ENCODE assay signal across 8 cellular contexts in genomic region chr1:107055919-107056425, GRCh38. TPM values are rescaled to one million over a fixed set of nuclear protein-coding genes. Genes with fewer than 3 reads are reported as not detected.
A peak's percentile ranks its signal among the peaks of the same experiment; 100 is the strongest.
DNase-seq lines count a peak whose midpoint lies in the region; ATAC-seq, FAIRE-seq and TF ChIP-seq lines count a peak whose summit lies in the region.
"Not testable (repeated sequence)": the region's sequence is repeated elsewhere in the genome, so short reads cannot be mapped to it uniquely, and the experiment has no call there.

No MANE protein-coding gene starts in this region.

- not testable (repeated sequence) for TF ChIP-seq CTCF in DND-41 (IDR thresholded peaks at IDR 0.05; ENCODE audit: borderline replicate concordance, extremely low read depth, low read length, poor library complexity, severe bottlenecking); NB4 (IDR thresholded peaks at IDR 0.05; ENCODE audit: low read depth, low read length); activated CD8-positive, alpha-beta T cell treated with anti-CD3 and anti-CD28 coated beads for 36 hours (IDR thresholded peaks at IDR 0.05); bronchial epithelial cell (IDR thresholded peaks at IDR 0.05; ENCODE audit: insufficient read depth, low read length, severe bottlenecking); foreskin fibroblast (IDR thresholded peaks at IDR 0.05; ENCODE audit: low read depth, low read length); lung (IDR thresholded peaks at IDR 0.05; ENCODE audit: control extremely low read depth, extremely low read depth); progenitor cell of endocrine pancreas (IDR thresholded peaks at IDR 0.05; ENCODE audit: unreplicated experiment); type B pancreatic cell (conservative IDR thresholded peaks at IDR 0.05)

- H3K27ac ChIP-seq in DND-41 (ENCODE audit: low read length) (peak overlapping the region; percentile 91), lung (ENCODE audit: low read depth in 1 of 2, low read length in 1 of 2) (peak overlapping the region; percentile 75 to 92)

- H3K4me1 Mint-ChIP-seq in activated CD8-positive, alpha-beta T cell treated with anti-CD3 and anti-CD28 coated beads for 36 hours (ENCODE audit: low read depth): peaks cover 22% of the 10 kb centered on the region
- H3K4me1 Mint-ChIP-seq in progenitor cell of endocrine pancreas (ENCODE audit: low read depth): peaks cover 11% of the 10 kb centered on the region
- H3K4me1 Mint-ChIP-seq in type B pancreatic cell (ENCODE audit: unreplicated experiment): peaks cover 19% of the 10 kb centered on the region

- H4K20me1 ChIP-seq in DND-41 (ENCODE audit: insufficient read depth, low read length): not testable (repeated sequence)

- not testable (repeated sequence) for FAIRE-seq in bronchial epithelial cell (lab: Jason Lieb, UNC)

- H3K79me2 ChIP-seq in DND-41 (ENCODE audit: insufficient read depth, low read length): peaks cover 23% of the 10 kb centered on the region

- H3K9me3 ChIP-seq in DND-41 (ENCODE audit: insufficient read depth, low read length, severe bottlenecking); lung (ENCODE audit: control insufficient read depth in 2 of 2, insufficient read depth in 1 of 2, low read length in 1 of 2): not testable (repeated sequence)

- not testable (repeated sequence) for H3K27me3 Mint-ChIP-seq in activated CD8-positive, alpha-beta T cell treated with anti-CD3 and anti-CD28 coated beads for 36 hours; progenitor cell of endocrine pancreas; type B pancreatic cell

- peak overlapping the region; percentile 88 for H3K4me3 ChIP-seq in DND-41 (ENCODE audit: low read depth in 1 of 2, low read length in 2 of 2)
- peak overlapping the region; percentile 85 for H3K4me3 ChIP-seq in NB4 (ENCODE audit: low read depth, low read length)
- peak overlapping the region; percentile 87 for H3K4me3 ChIP-seq in bronchial epithelial cell (ENCODE audit: low read depth, low read length)
- peak overlapping the region; percentile 95 to 98 for H3K4me3 ChIP-seq in foreskin fibroblast (ENCODE audit: low read depth in 1 of 2, low read length in 2 of 2)
- H3K4me3 ChIP-seq in lung: peak overlapping the region; percentile 98

- H3K4me1 ChIP-seq in DND-41 (ENCODE audit: insufficient read depth, low read length): peaks cover 27% of the 10 kb centered on the region
- H3K4me1 ChIP-seq in lung (ENCODE audit: control insufficient read depth in 2 of 2, insufficient read depth in 2 of 2, low read length in 2 of 2): not testable (repeated sequence)

- 88 to 90% methylated on average over 24 of the region's 24 CpGs for WGBS in lung, 2 donors

- peaks cover 30% of the 10 kb centered on the region for H3K36me3 Mint-ChIP-seq in activated CD8-positive, alpha-beta T cell treated with anti-CD3 and anti-CD28 coated beads for 36 hours (ENCODE audit: low read depth)
- H3K36me3 Mint-ChIP-seq in progenitor cell of endocrine pancreas (ENCODE audit: insufficient read depth): not testable (repeated sequence)
- peaks cover 12% of the 10 kb centered on the region for H3K36me3 Mint-ChIP-seq in type B pancreatic cell

- not testable (repeated sequence) for ATAC-seq in DND-41 (ENCODE audit: insufficient read depth, low read depth); activated CD8-positive, alpha-beta T cell treated with anti-CD3 and anti-CD28 coated beads for 36 hours; lung (ENCODE audit: insufficient read depth, low FRiP score)

- H3K4me3 Mint-ChIP-seq in activated CD8-positive, alpha-beta T cell treated with anti-CD3 and anti-CD28 coated beads for 36 hours: peak overlapping the region; percentile 95
- peak overlapping the region; percentile 96 for H3K4me3 Mint-ChIP-seq in progenitor cell of endocrine pancreas (ENCODE audit: low read depth)
- H3K4me3 Mint-ChIP-seq in type B pancreatic cell: peak overlapping the region; percentile 98

- not testable (repeated sequence) for TF ChIP-seq POLR2A in NB4 (IDR thresholded peaks at IDR 0.05; ENCODE audit: extremely low read depth, insufficient read length)

- intact Hi-C loops in activated CD8-positive, alpha-beta T cell treated with anti-CD3 and anti-CD28 coated beads for 36 hours (cut with micrococcal nuclease): loop anchor here (5.0 kb wide), 1 partner anchor 86 kb away; the partner anchor contains the start of gene NTNG1

- not testable (repeated sequence) for DNase-seq in DND-41; NB4 (ENCODE audit: low read depth); activated CD8-positive, alpha-beta T cell treated with anti-CD3 and anti-CD28 coated beads for 36 hours; bronchial epithelial cell (ENCODE audit: low read depth); foreskin fibroblast; lung (ENCODE audit: low spot score); progenitor cell of endocrine pancreas (ENCODE audit: low spot score, unreplicated experiment); type B pancreatic cell (ENCODE audit: extremely low spot score, unreplicated experiment)

- H3K36me3 ChIP-seq in DND-41 (ENCODE audit: insufficient read depth, low read length): peaks cover 34% of the 10 kb centered on the region
- H3K36me3 ChIP-seq in bronchial epithelial cell (ENCODE audit: control insufficient read depth, insufficient read depth, low read length); lung (ENCODE audit: control insufficient read depth in 2 of 2, insufficient read depth in 2 of 2, low read length in 2 of 2): not testable (repeated sequence)

- H3K4me2 ChIP-seq in DND-41 (ENCODE audit: insufficient read depth, low read length): peak overlapping the region; percentile 86

- peak overlapping the region; percentile 91 for H3K9ac ChIP-seq in DND-41 (ENCODE audit: low read depth, low read length)

- H3K27ac Mint-ChIP-seq in activated CD8-positive, alpha-beta T cell treated with anti-CD3 and anti-CD28 coated beads for 36 hours: peak overlapping the region; percentile 96
- H3K27ac Mint-ChIP-seq in progenitor cell of endocrine pancreas: peak overlapping the region; percentile 98
- H3K27ac Mint-ChIP-seq in type B pancreatic cell: peak overlapping the region; percentile 92

- POLR2A ChIA-PET in activated CD8-positive, alpha-beta T cell treated with anti-CD3 and anti-CD28 coated beads for 36 hours (lab: Charles Lee): interaction anchor here (0.9 kb wide), 1 partner anchor 13 kb away, joined by 3 read pairs; no protein-coding TSS in a partner anchor

- CTCF ChIA-PET in activated CD8-positive, alpha-beta T cell treated with anti-CD3 and anti-CD28 coated beads for 36 hours (lab: Charles Lee): interaction anchor here (1.2 to 1.5 kb wide), 2 partner anchors 8 to 20 kb away, joined by 3 to 7 read pairs; no protein-coding TSS in a partner anchor

- H2AFZ ChIP-seq in DND-41 (ENCODE audit: low read depth, low read length): peak overlapping the region; percentile 100

- H3K27me3 ChIP-seq in DND-41 (ENCODE audit: insufficient read depth, low read length, poor library complexity); bronchial epithelial cell (ENCODE audit: control insufficient read depth, insufficient read depth, low read length); lung (ENCODE audit: control insufficient read depth, insufficient read depth): not testable (repeated sequence)

- H3K9me3 Mint-ChIP-seq in activated CD8-positive, alpha-beta T cell treated with anti-CD3 and anti-CD28 coated beads for 36 hours; progenitor cell of endocrine pancreas (ENCODE audit: low read depth); type B pancreatic cell: not testable (repeated sequence)

RNA-seq across cellular contexts. Expression of gene PRMT6, which starts 0.5 kb away (rescaled TPM):
- 10 to 100 TPM; 19.4 to 20.7 TPM for total RNA-seq in activated CD8-positive, alpha-beta T cell treated with anti-CD3 and anti-CD28 coated beads for 36 hours
- total RNA-seq in bronchial epithelial cell (8.2 and 11.3 TPM in 2 replicates), lung (10 to 100 TPM; 13.8 to 14.1 TPM), progenitor cell of endocrine pancreas (29.0 and 29.3 TPM in 2 replicates), type B pancreatic cell (ENCODE audit: low replicate concordance) (27.9 and 31.4 TPM in 2 replicates)
- 10 to 100 TPM in 1 of 2 donors, 1 to 10 TPM in 1; 7.3 to 10.9 TPM for polyA plus RNA-seq in lung
